ENCODE assay signal across 12 cellular contexts in genomic region chr17:17538417-17539391, GRCh38. TPM values are rescaled to one million over a fixed set of nuclear protein-coding genes. Genes with fewer than 3 reads are reported as not detected.
DNase-seq lines count a peak whose midpoint lies in the region; ATAC-seq and TF ChIP-seq lines count a peak whose summit lies in the region.
"Had no signal": no experiment of that assay in that cellular context is flagged by ENCODE, and none has a peak within 500 bp of the region (broad histone marks: within the 10 kb centered on the region; RNA-seq: fewer than 3 reads in every experiment).

No MANE protein-coding gene starts in this region.

- WGBS in heart right ventricle, 2 donors = 67 to 77% methylated on average over 10 of the region's 10 CpGs

- H3K9me3 Mint-ChIP-seq in effector memory CD8-positive, alpha-beta T cell = no peaks in the 10 kb centered on the region
- H3K9me3 Mint-ChIP-seq in T-cell = no peaks in the 10 kb centered on the region
- H3K9me3 Mint-ChIP-seq: activated T-helper 17 cell treated with anti-CD3 and anti-CD28 coated beads, Interleukin-2, amount 50 U/mL, for 72 hours; immature natural killer cell had no signal

- H4K20me1 ChIP-seq in PC-3 (ENCODE audit: low read length) = no peaks in the 10 kb centered on the region

- H3K9me3 ChIP-seq in left ventricle myocardium inferior (replicated peaks) = no peaks in the 10 kb centered on the region
- H3K9me3 ChIP-seq in heart right ventricle = no peaks in the 10 kb centered on the region
- H3K9me3 ChIP-seq in PC-3 (ENCODE audit: low read length) = no peaks in the 10 kb centered on the region
- H3K9me3 ChIP-seq: sigmoid colon had no signal

- H3K4me3 Mint-ChIP-seq in effector memory CD8-positive, alpha-beta T cell = no peak overlapping the region
- no peak overlapping the region for H3K4me3 Mint-ChIP-seq in T-cell
- H3K4me3 Mint-ChIP-seq: activated T-helper 17 cell treated with anti-CD3 and anti-CD28 coated beads, Interleukin-2, amount 50 U/mL, for 72 hours; immature natural killer cell had no signal

- H3K9ac ChIP-seq in PC-3 (ENCODE audit: low read length) = no peak overlapping the region

- POLR2A ChIA-PET in PC-3 (lab: Charles Lee; ENCODE audit: unreplicated experiment) (interaction anchor here (0.7 kb wide), 1 partner anchor 52 kb away, joined by 3 read pairs; no protein-coding TSS in a partner anchor), T-cell (lab: Charles Lee) (interaction anchor here in 1 of 2 donors (0.6 kb wide), 1 partner anchor 9 kb away, joined by 3 read pairs; no protein-coding TSS in a partner anchor)

- peaks cover 5 to 8% of the 10 kb centered on the region in 2 donors for H3K4me1 Mint-ChIP-seq in effector memory CD8-positive, alpha-beta T cell (ENCODE audit: low read depth in 2 of 2)
- no peaks in the 10 kb centered on the region for H3K4me1 Mint-ChIP-seq in T-cell
- H3K4me1 Mint-ChIP-seq: activated T-helper 17 cell treated with anti-CD3 and anti-CD28 coated beads, Interleukin-2, amount 50 U/mL, for 72 hours; immature natural killer cell had no signal

- CTCF ChIA-PET in PC-3 (lab: Charles Lee) (interaction anchor here (0.5 to 1.6 kb wide), 2 partner anchors 11 to 42 kb away, joined by 3 to 14 read pairs; partner anchors contain the start of gene RASD1), T-cell (lab: Charles Lee) (no interaction called here)

- H2AFZ ChIP-seq in PC-3 (ENCODE audit: low read length) = no peak overlapping the region

- H3F3A ChIP-seq in PC-3 (ENCODE audit: low read length, unreplicated experiment) = peaks cover 4% of the 10 kb centered on the region

- no peak for TF ChIP-seq CTCF in left ventricle myocardium inferior (IDR thresholded peaks at IDR 0.05; ENCODE audit: borderline replicate concordance)
- no peak for TF ChIP-seq CTCF in heart right ventricle (IDR thresholded peaks at IDR 0.05)
- TF ChIP-seq CTCF in PC-3 (conservative IDR thresholded peaks at IDR 0.05; ENCODE audit: low read depth, low read length) = no peak

- H3K4me1 ChIP-seq in left ventricle myocardium inferior = peaks cover 60% of the 10 kb centered on the region
- peaks cover 4 to 37% (median 18%) of the 10 kb centered on the region in 9 donors for H3K4me1 ChIP-seq in heart right ventricle
- H3K4me1 ChIP-seq in PC-3 (ENCODE audit: insufficient read depth, low read length) = peaks cover 20% of the 10 kb centered on the region

- H3K4me3 ChIP-seq in left ventricle myocardium inferior (no peak overlapping the region), heart right ventricle (no peak overlapping the region), PC-3 (ENCODE audit: low read length) (no peak overlapping the region)
- H3K4me3 ChIP-seq: sigmoid colon had no signal

- H3K4me2 ChIP-seq in PC-3 (ENCODE audit: low read length) = peak overlapping the region; percentile 25

- peak overlapping the region; percentile 90 for H3K27ac ChIP-seq in left ventricle myocardium inferior (replicated peaks)
- H3K27ac ChIP-seq in heart right ventricle = peak overlapping the region in 4 of 10 donors; percentile 10 to 32 (median 23)
- H3K27ac ChIP-seq in PC-3 (ENCODE audit: low read length) = peak overlapping the region; percentile 53

- intact Hi-C loops in left ventricle myocardium inferior (cut with micrococcal nuclease) (no loop called here), heart right ventricle (cut with DNase I) (no loop called here), PC-3 (cut with micrococcal nuclease) (loop anchor here (1.0 kb wide), 1 partner anchor 23 kb away; no protein-coding TSS in a partner anchor)

- H3K36me3 ChIP-seq in left ventricle myocardium inferior = no peaks in the 10 kb centered on the region
- no peaks in the 10 kb centered on the region for H3K36me3 ChIP-seq in heart right ventricle
- no peaks in the 10 kb centered on the region for H3K36me3 ChIP-seq in PC-3 (ENCODE audit: low read depth, low read length)
- H3K36me3 ChIP-seq: sigmoid colon had no signal

- H3K27ac Mint-ChIP-seq in effector memory CD8-positive, alpha-beta T cell = peak overlapping the region in 1 of 2 donors; percentile 60
- no peak overlapping the region for H3K27ac Mint-ChIP-seq in T-cell
- H3K27ac Mint-ChIP-seq: activated T-helper 17 cell treated with anti-CD3 and anti-CD28 coated beads, Interleukin-2, amount 50 U/mL, for 72 hours; immature natural killer cell had no signal

- no TSS peak for BruUV-seq in PC-3 (replicated peaks; lab: Mats Ljungman, UMichigan)

- H3K27me3 ChIP-seq in left ventricle myocardium inferior (ENCODE audit: low read depth) (no peaks in the 10 kb centered on the region), heart right ventricle (no peaks in the 10 kb centered on the region), PC-3 (ENCODE audit: low read length) (no peaks in the 10 kb centered on the region)
- H3K27me3 ChIP-seq: sigmoid colon had no signal

- H3K9me2 ChIP-seq in PC-3 (replicated peaks; ENCODE audit: low read length) = no peaks in the 10 kb centered on the region

- peaks cover 3% of the 10 kb centered on the region for H3K36me3 Mint-ChIP-seq in effector memory CD8-positive, alpha-beta T cell (ENCODE audit: insufficient read depth)
- H3K36me3 Mint-ChIP-seq in T-cell = no peaks in the 10 kb centered on the region
- H3K36me3 Mint-ChIP-seq: immature natural killer cell had no signal

- ATAC-seq in heart right ventricle (no peak), PC-3 (peak; percentile 91), GM21360 (IDR thresholded peaks at IDR 0.05; ENCODE audit: unreplicated experiment) (no peak), T-cell (replicated peaks in 1 of 4) (no peak)
- ATAC-seq in effector memory CD8-positive, alpha-beta T cell (replicated peaks) = no peak
- ATAC-seq: activated T-helper 17 cell treated with anti-CD3 and anti-CD28 coated beads, Interleukin-2, amount 50 U/mL, for 72 hours had no signal

- H3K27me3 Mint-ChIP-seq in effector memory CD8-positive, alpha-beta T cell = no peaks in the 10 kb centered on the region
- no peaks in the 10 kb centered on the region for H3K27me3 Mint-ChIP-seq in T-cell
- H3K27me3 Mint-ChIP-seq: activated T-helper 17 cell treated with anti-CD3 and anti-CD28 coated beads, Interleukin-2, amount 50 U/mL, for 72 hours had no signal

- DNase-seq in left ventricle myocardium inferior = no peak
- no peak for DNase-seq in heart right ventricle
- peak; percentile 96 for DNase-seq in PC-3
- peak; percentile 43 for DNase-seq in iPS-NIHi11 (ENCODE audit: low spot score)
- DNase-seq in Ammon's horn (ENCODE audit: low spot score) = no peak
- DNase-seq in effector memory CD8-positive, alpha-beta T cell = no peak
- DNase-seq in T-cell = no peak
- DNase-seq: effector CD4-positive, alpha-beta T cell; immature natural killer cell; sigmoid colon had no signal

- no peaks in the 10 kb centered on the region for H3K79me2 ChIP-seq in PC-3 (ENCODE audit: low read length)

RNA-seq across cellular contexts. Expression of gene RASD1, which starts 42.5 kb away (rescaled TPM):
- 25.4 TPM for total RNA-seq in left ventricle myocardium inferior
- 10 to 100 TPM in 4 of 10 donors, 1 to 10 TPM in 6; 2.2 to 67.7 (median 6.8) TPM for total RNA-seq in heart right ventricle
- polyA plus RNA-seq in heart right ventricle = 10 to 100 TPM; 26.3 to 85.8 TPM
- total RNA-seq in PC-3 (2014; rRNA removed) = 59.0 and 82.6 TPM in 2 replicates
- 1 to 10 TPM in 4 of 5 donors, under 1 TPM in 1; 0.70 to 2.9 (median 2.0) TPM for total RNA-seq in T-cell

RNA-seq across cellular contexts. Expression of gene PEMT, which starts 52.8 kb away (rescaled TPM):
- total RNA-seq in left ventricle myocardium inferior (18.8 TPM), heart right ventricle (10 to 100 TPM; 13.5 to 26.7 (median 21.1) TPM), PC-3 (2014; rRNA removed) (137 and 178 TPM in 2 replicates), T-cell (10 to 100 TPM; 13.3 to 25.8 (median 14.6) TPM)
- polyA plus RNA-seq in heart right ventricle = 10 to 100 TPM; 50.8 to 55.2 TPM

Comparison
In these comparisons a context has a peak if more than half of its experiments do, and no peak if none do; other contexts are left out.
1. DNase-seq: peak in PC-3 (single experiment) and iPS-NIHi11 (single experiment); none in left ventricle myocardium inferior (single experiment), heart right ventricle (0 of 2), Ammon's horn (single experiment), effector memory CD8-positive, alpha-beta T cell (0 of 3) and T-cell (0 of 34).